Comparison of ENCODE assay signal across 1 cellular context in genomic region chr2:77104554-77104953, GRCh38.
TF ChIP-seq lines count a peak whose summit lies in the region.

No MANE protein-coding gene starts in this region.

TF ChIP-seq in WTC11, 78 proteins besides CTCF, POLR2A, EP300 and RAD21 (continued from another document):
- TF ChIP-seq AFF4 (CRISPR knock-in tag; IDR thresholded peaks at IDR 0.05; ENCODE audit: borderline replicate concordance) (no peak), FOXP1 (CRISPR knock-in tag; IDR thresholded peaks at IDR 0.05; ENCODE audit: borderline replicate concordance) (no peak), ZNF317 (CRISPR knock-in tag; IDR thresholded peaks at IDR 0.05; ENCODE audit: borderline replicate concordance, low read depth) (no peak), MYBL2 (CRISPR knock-in tag; IDR thresholded peaks at IDR 0.05) (no peak), GABPB1 (CRISPR knock-in tag; IDR thresholded peaks at IDR 0.05) (no peak), NFE2L1 (CRISPR knock-in tag; IDR thresholded peaks at IDR 0.05) (no peak), AR (CRISPR knock-in tag; IDR thresholded peaks at IDR 0.05) (no peak), ZNF219 (CRISPR knock-in tag; IDR thresholded peaks at IDR 0.05; ENCODE audit: borderline replicate concordance) (no peak), PRDM15 (CRISPR knock-in tag; IDR thresholded peaks at IDR 0.05) (no peak)
TF ChIP-seq in WTC11: peak in this region for 0.
